23 cellular contexts compared by ENCODE assay signal in the genomic region with DNA sequence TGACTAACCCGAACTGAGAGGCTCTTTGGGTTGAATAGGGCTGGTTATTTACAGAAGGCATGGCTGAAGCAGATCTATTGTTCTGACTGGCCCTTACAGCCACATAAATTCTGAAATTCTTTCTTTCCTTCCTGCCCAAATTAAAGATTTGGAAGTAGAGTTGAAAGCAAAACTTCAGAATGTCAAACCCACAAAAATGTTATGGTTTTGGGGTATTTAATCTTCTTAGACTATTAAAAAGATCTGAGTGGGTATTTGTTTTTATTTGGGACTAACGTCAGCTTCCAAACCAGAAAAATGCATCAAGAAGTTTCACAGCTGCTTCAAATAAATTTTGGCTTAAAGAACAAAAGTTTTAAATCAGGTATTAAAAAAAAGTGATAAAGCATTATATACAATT.
DNase-seq lines count a peak whose midpoint lies in the region; FAIRE-seq lines count a peak whose summit lies in the region.
"Had no signal": no experiment of that assay in that cellular context is flagged by ENCODE, and none has a peak within 500 bp of the region (broad histone marks: within the 10 kb centered on the region; RNA-seq: fewer than 3 reads in every experiment).

No MANE protein-coding gene starts in this region.

- FAIRE-seq in endometrium (lab: Jason Lieb, UNC) (peak; percentile 80), urothelium cell line (lab: Jason Lieb, UNC) (no peak), RCC 7860 (lab: Jason Lieb, UNC) (no peak)

- DNase-seq in EH (ENCODE audit: low read depth) = peak; percentile 68
- DNase-seq in RPMI7951 (ENCODE audit: low read depth) = peak; percentile 76
- DNase-seq in urothelium cell line (ENCODE audit: low spot score) = peak; percentile 12
- no peak for DNase-seq in RCC 7860 (ENCODE audit: low spot score)
- no peak for DNase-seq in occipital lobe (lab: John Stamatoyannopoulos, UW)
- DNase-seq in SKM-1 treated with dmso at 0.1 percent for 144 hours (lab: John Stamatoyannopoulos, UW; ENCODE audit: unreplicated experiment) = no peak
- DNase-seq: activated CD4-positive, alpha-beta T cell treated with anti-CD3 and anti-CD28 coated beads for 36 hours; activated CD8-positive, alpha-beta memory T cell treated with anti-CD3 and anti-CD28 coated beads for 24 hours; activated gamma-delta T cell; activated naive CD8-positive, alpha-beta T cell treated with anti-CD3 and anti-CD28 coated beads, Interleukin-2, amount 10 ng/mL, durations not matched to agents 7 days and 5 days; CD4-positive, CD25-positive, alpha-beta regulatory T cell; effector CD4-positive, alpha-beta T cell; H7; IMR-90; mucosa of descending colon; NCI-H1105 treated with DMSO at 0.1 percent for 48 hours; NCI-H2029 treated with DMSO at 0.1 percent for 48 hours; NCI-H226; nephron progenitor cell; pancreas; spleen; transverse colon had no signal

Comparison
In these comparisons a context has a peak if more than half of its experiments do, and no peak if none do; other contexts are left out.
1. DNase-seq: peak in EH (single experiment), RPMI7951 (single experiment) and urothelium cell line (single experiment); none in RCC 7860 (single experiment), occipital lobe (single experiment) and SKM-1 treated with dmso at 0.1 percent for 144 hours (single experiment).